Comparison of ENCODE assay signal across 1 cellular context in the genomic region with DNA sequence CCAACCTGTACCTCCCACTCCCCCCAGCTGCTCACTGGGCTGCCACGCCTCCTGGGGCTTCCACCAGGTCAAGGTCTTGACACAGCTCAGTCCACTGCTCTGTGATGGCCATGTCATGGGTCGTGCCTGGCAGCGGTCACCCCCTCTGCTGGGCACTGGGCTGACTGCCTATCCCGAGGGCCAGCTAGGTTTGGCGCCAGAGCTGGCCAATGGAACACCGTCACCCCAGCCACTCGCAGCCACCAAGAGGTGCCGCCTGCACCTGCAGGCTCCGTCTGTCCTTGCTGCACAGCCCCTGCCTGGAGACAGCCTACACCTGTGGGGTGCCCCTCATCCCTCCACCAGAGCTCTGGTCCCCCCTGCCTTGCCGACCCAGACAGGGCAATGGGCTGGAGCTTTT.
A peak's percentile ranks its signal among the peaks of the same experiment; 100 is the strongest.
TF ChIP-seq lines count a peak whose summit lies in the region.

No MANE protein-coding gene starts in this region.

TF ChIP-seq in HepG2, 621 proteins besides CTCF, POLR2A, EP300 and RAD21 (continued from another document and continues in another):
- TF ChIP-seq HIC2 (CRISPR knock-in tag; IDR thresholded peaks at IDR 0.05; ENCODE audit: low read depth) = peak; percentile 91
- TF ChIP-seq RARG (CRISPR knock-in tag; IDR thresholded peaks at IDR 0.05; ENCODE audit: low read depth) = no peak
- TF ChIP-seq KLF11 (CRISPR knock-in tag; IDR thresholded peaks at IDR 0.05) = no peak
- TF ChIP-seq NFE2L2 (IDR thresholded peaks at IDR 0.05; ENCODE audit: low read length) = no peak
- TF ChIP-seq, protein P1, sequence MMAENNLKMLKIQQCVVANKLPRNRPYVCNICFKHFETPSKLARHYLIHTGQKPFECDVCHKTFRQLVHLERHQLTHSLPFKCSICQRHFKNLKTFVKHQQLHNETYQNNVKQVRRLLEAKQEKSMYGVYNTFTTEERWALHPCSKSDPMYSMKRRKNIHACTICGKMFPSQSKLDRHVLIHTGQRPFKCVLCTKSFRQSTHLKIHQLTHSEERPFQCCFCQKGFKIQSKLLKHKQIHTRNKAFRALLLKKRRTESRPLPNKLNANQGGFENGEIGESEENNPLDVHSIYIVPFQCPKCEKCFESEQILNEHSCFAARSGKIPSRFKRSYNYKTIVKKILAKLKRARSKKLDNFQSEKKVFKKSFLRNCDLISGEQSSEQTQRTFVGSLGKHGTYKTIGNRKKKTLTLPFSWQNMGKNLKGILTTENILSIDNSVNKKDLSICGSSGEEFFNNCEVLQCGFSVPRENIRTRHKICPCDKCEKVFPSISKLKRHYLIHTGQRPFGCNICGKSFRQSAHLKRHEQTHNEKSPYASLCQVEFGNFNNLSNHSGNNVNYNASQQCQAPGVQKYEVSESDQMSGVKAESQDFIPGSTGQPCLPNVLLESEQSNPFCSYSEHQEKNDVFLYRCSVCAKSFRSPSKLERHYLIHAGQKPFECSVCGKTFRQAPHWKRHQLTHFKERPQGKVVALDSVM (CRISPR knock-in tag; IDR thresholded peaks at IDR 0.05) = no peak
- TF ChIP-seq NFKBIZ (CRISPR knock-in tag; IDR thresholded peaks at IDR 0.05) = no peak
- no peak for TF ChIP-seq ZNF883 (CRISPR knock-in tag; IDR thresholded peaks at IDR 0.05; ENCODE audit: not compliant biosample characterization)
- TF ChIP-seq ZNF549 (CRISPR knock-in tag; IDR thresholded peaks at IDR 0.05) = no peak
- no peak for TF ChIP-seq SMARCC2 (IDR thresholded peaks at IDR 0.05)
- TF ChIP-seq ZFP36 (IDR thresholded peaks at IDR 0.05; ENCODE audit: borderline replicate concordance, low read depth, low read length, partially characterized antibody) = no peak
- no peak for TF ChIP-seq MTF2 (CRISPR knock-in tag; IDR thresholded peaks at IDR 0.05; ENCODE audit: borderline replicate concordance)
- no peak for TF ChIP-seq ZNF256 (CRISPR knock-in tag; conservative IDR thresholded peaks at IDR 0.05)
- TF ChIP-seq SIX1 (CRISPR knock-in tag; IDR thresholded peaks at IDR 0.05; ENCODE audit: borderline replicate concordance) = no peak
- TF ChIP-seq, protein P2, sequence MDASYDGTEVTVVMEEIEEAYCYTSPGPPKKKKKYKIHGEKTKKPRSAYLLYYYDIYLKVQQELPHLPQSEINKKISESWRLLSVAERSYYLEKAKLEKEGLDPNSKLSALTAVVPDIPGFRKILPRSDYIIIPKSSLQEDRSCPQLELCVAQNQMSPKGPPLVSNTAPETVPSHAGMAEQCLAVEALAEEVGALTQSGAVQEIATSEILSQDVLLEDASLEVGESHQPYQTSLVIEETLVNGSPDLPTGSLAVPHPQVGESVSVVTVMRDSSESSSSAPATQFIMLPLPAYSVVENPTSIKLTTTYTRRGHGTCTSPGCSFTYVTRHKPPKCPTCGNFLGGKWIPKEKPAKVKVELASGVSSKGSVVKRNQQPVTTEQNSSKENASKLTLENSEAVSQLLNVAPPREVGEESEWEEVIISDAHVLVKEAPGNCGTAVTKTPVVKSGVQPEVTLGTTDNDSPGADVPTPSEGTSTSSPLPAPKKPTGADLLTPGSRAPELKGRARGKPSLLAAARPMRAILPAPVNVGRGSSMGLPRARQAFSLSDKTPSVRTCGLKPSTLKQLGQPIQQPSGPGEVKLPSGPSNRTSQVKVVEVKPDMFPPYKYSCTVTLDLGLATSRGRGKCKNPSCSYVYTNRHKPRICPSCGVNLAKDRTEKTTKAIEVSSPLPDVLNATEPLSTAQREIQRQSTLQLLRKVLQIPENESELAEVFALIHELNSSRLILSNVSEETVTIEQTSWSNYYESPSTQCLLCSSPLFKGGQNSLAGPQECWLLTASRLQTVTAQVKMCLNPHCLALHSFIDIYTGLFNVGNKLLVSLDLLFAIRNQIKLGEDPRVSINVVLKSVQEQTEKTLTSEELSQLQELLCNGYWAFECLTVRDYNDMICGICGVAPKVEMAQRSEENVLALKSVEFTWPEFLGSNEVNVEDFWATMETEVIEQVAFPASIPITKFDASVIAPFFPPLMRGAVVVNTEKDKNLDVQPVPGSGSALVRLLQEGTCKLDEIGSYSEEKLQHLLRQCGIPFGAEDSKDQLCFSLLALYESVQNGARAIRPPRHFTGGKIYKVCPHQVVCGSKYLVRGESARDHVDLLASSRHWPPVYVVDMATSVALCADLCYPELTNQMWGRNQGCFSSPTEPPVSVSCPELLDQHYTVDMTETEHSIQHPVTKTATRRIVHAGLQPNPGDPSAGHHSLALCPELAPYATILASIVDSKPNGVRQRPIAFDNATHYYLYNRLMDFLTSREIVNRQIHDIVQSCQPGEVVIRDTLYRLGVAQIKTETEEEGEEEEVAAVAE (CRISPR knock-in tag; IDR thresholded peaks at IDR 0.05; ENCODE audit: borderline replicate concordance) = no peak
- TF ChIP-seq TCF7 (IDR thresholded peaks at IDR 0.05; ENCODE audit: low read depth) = no peak
- no peak for TF ChIP-seq KLF12 (CRISPR knock-in tag; IDR thresholded peaks at IDR 0.05; ENCODE audit: borderline replicate concordance)
- no peak for TF ChIP-seq ZNF652 (CRISPR knock-in tag; IDR thresholded peaks at IDR 0.05; ENCODE audit: borderline replicate concordance, low read depth)
- TF ChIP-seq ZNF737 (CRISPR knock-in tag; IDR thresholded peaks at IDR 0.05; ENCODE audit: borderline replicate concordance) = no peak
- no peak for TF ChIP-seq SSRP1 (CRISPR knock-in tag; IDR thresholded peaks at IDR 0.05)
- no peak for TF ChIP-seq HOMEZ (CRISPR knock-in tag; IDR thresholded peaks at IDR 0.05; ENCODE audit: low read depth)
- TF ChIP-seq ZNF558 (CRISPR knock-in tag; IDR thresholded peaks at IDR 0.05; ENCODE audit: borderline replicate concordance) = no peak
- no peak for TF ChIP-seq MTA3 (CRISPR knock-in tag; IDR thresholded peaks at IDR 0.05)
- no peak for TF ChIP-seq ZNF235 (CRISPR knock-in tag; IDR thresholded peaks at IDR 0.05; ENCODE audit: borderline replicate concordance)
- TF ChIP-seq ZNF253 (CRISPR knock-in tag; IDR thresholded peaks at IDR 0.05; ENCODE audit: borderline replicate concordance) = no peak
- TF ChIP-seq SRSF9 (IDR thresholded peaks at IDR 0.05; ENCODE audit: borderline replicate concordance, insufficient read depth, low read depth, low read length, poor library complexity, severe bottlenecking) = no peak
- no peak for TF ChIP-seq ZNF605 (CRISPR knock-in tag; IDR thresholded peaks at IDR 0.05)
- TF ChIP-seq PITX1 (CRISPR knock-in tag; IDR thresholded peaks at IDR 0.05) = no peak
- TF ChIP-seq CEBPB (IDR thresholded peaks at IDR 0.05; ENCODE audit: borderline replicate concordance, low read depth, low read length) = no peak
- no peak for TF ChIP-seq ZNF704 (CRISPR knock-in tag; IDR thresholded peaks at IDR 0.05; ENCODE audit: borderline replicate concordance)
- TF ChIP-seq ZNF180 (CRISPR knock-in tag; IDR thresholded peaks at IDR 0.05; ENCODE audit: borderline replicate concordance, low read depth) = no peak
- TF ChIP-seq, protein P3, sequence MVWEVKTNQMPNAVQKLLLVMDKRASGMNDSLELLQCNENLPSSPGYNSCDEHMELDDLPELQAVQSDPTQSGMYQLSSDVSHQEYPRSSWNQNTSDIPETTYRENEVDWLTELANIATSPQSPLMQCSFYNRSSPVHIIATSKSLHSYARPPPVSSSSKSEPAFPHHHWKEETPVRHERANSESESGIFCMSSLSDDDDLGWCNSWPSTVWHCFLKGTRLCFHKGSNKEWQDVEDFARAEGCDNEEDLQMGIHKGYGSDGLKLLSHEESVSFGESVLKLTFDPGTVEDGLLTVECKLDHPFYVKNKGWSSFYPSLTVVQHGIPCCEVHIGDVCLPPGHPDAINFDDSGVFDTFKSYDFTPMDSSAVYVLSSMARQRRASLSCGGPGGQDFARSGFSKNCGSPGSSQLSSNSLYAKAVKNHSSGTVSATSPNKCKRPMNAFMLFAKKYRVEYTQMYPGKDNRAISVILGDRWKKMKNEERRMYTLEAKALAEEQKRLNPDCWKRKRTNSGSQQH (CRISPR knock-in tag; IDR thresholded peaks at IDR 0.05; ENCODE audit: low read depth) = no peak
- no peak for TF ChIP-seq MTF1 (CRISPR knock-in tag; IDR thresholded peaks at IDR 0.05)
- TF ChIP-seq TBX2 (CRISPR knock-in tag; IDR thresholded peaks at IDR 0.05; ENCODE audit: borderline replicate concordance) = no peak
- no peak for TF ChIP-seq IKZF1 (IDR thresholded peaks at IDR 0.05)
- no peak for TF ChIP-seq ZNF543 (CRISPR knock-in tag; IDR thresholded peaks at IDR 0.05)
- TF ChIP-seq SOX13 (IDR thresholded peaks at IDR 0.05) = no peak
- TF ChIP-seq SOX13 (CRISPR knock-in tag; conservative IDR thresholded peaks at IDR 0.05 in 1 of 2, IDR thresholded peaks at IDR 0.05 in 1 of 2) = no peak
- TF ChIP-seq, protein P4, sequence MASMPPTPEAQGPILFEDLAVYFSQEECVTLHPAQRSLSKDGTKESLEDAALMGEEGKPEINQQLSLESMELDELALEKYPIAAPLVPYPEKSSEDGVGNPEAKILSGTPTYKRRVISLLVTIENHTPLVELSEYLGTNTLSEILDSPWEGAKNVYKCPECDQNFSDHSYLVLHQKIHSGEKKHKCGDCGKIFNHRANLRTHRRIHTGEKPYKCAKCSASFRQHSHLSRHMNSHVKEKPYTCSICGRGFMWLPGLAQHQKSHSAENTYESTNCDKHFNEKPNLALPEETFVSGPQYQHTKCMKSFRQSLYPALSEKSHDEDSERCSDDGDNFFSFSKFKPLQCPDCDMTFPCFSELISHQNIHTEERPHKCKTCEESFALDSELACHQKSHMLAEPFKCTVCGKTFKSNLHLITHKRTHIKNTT (CRISPR knock-in tag; IDR thresholded peaks at IDR 0.05) = no peak
- TF ChIP-seq, protein P5, sequence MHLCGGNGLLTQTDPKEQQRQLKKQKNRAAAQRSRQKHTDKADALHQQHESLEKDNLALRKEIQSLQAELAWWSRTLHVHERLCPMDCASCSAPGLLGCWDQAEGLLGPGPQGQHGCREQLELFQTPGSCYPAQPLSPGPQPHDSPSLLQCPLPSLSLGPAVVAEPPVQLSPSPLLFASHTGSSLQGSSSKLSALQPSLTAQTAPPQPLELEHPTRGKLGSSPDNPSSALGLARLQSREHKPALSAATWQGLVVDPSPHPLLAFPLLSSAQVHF (CRISPR knock-in tag; IDR thresholded peaks at IDR 0.05) = no peak
- no peak for TF ChIP-seq ARNT (IDR thresholded peaks at IDR 0.05)
- no peak for TF ChIP-seq CCDC6 (CRISPR knock-in tag; IDR thresholded peaks at IDR 0.05)
- TF ChIP-seq, protein P6, sequence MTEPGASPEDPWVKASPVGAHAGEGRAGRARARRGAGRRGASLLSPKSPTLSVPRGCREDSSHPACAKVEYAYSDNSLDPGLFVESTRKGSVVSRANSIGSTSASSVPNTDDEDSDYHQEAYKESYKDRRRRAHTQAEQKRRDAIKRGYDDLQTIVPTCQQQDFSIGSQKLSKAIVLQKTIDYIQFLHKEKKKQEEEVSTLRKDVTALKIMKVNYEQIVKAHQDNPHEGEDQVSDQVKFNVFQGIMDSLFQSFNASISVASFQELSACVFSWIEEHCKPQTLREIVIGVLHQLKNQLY (CRISPR knock-in tag; IDR thresholded peaks at IDR 0.05) = no peak
- TF ChIP-seq MYNN (CRISPR knock-in tag; IDR thresholded peaks at IDR 0.05; ENCODE audit: low read depth) = no peak
- TF ChIP-seq ZNF790 (CRISPR knock-in tag; IDR thresholded peaks at IDR 0.05; ENCODE audit: borderline replicate concordance) = no peak
- TF ChIP-seq, protein P7, sequence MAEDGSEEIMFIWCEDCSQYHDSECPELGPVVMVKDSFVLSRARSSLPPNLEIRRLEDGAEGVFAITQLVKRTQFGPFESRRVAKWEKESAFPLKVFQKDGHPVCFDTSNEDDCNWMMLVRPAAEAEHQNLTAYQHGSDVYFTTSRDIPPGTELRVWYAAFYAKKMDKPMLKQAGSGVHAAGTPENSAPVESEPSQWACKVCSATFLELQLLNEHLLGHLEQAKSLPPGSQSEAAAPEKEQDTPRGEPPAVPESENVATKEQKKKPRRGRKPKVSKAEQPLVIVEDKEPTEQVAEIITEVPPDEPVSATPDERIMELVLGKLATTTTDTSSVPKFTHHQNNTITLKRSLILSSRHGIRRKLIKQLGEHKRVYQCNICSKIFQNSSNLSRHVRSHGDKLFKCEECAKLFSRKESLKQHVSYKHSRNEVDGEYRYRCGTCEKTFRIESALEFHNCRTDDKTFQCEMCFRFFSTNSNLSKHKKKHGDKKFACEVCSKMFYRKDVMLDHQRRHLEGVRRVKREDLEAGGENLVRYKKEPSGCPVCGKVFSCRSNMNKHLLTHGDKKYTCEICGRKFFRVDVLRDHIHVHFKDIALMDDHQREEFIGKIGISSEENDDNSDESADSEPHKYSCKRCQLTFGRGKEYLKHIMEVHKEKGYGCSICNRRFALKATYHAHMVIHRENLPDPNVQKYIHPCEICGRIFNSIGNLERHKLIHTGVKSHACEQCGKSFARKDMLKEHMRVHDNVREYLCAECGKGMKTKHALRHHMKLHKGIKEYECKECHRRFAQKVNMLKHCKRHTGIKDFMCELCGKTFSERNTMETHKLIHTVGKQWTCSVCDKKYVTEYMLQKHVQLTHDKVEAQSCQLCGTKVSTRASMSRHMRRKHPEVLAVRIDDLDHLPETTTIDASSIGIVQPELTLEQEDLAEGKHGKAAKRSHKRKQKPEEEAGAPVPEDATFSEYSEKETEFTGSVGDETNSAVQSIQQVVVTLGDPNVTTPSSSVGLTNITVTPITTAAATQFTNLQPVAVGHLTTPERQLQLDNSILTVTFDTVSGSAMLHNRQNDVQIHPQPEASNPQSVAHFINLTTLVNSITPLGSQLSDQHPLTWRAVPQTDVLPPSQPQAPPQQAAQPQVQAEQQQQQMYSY (CRISPR knock-in tag; IDR thresholded peaks at IDR 0.05) = no peak
